8 cellular contexts compared by ENCODE assay signal in genomic region chr4:152780267-152780811, GRCh38. TPM values are rescaled to one million over a fixed set of nuclear protein-coding genes. Genes with fewer than 3 reads are reported as not detected.
DNase-seq lines count a peak whose midpoint lies in the region; ATAC-seq and TF ChIP-seq lines count a peak whose summit lies in the region.

No MANE protein-coding gene starts in this region.

- peak overlapping the region; percentile 93 to 99 (median 98) for H3K27ac Mint-ChIP-seq in IgD-negative memory B cell
- H3K27ac Mint-ChIP-seq in stimulated activated naive B cell treated with anti-CD40 and anti-IgM and Interleukin-4, amounts not matched to agents 10 μg/mL and 1 μg/mL and 100 μg/mL, for 72 hours: peak overlapping the region; percentile 98

- peaks cover 38 to 53% (median 44%) of the 10 kb centered on the region in 3 donors for H3K4me1 Mint-ChIP-seq in IgD-negative memory B cell
- H3K4me1 Mint-ChIP-seq in stimulated activated naive B cell treated with anti-CD40 and anti-IgM and Interleukin-4, amounts not matched to agents 10 μg/mL and 1 μg/mL and 100 μg/mL, for 72 hours: peaks cover 38 to 61% of the 10 kb centered on the region in 2 donors

- no peak for TF ChIP-seq CTCF in astrocyte of the cerebellum (IDR thresholded peaks at IDR 0.05; ENCODE audit: low read depth, low read length, missing control alignments)

- peak; percentile 71 for DNase-seq in activated CD4-positive, alpha-beta T cell treated with anti-CD3 and anti-CD28 coated beads, Interleukin-2, amount 50 U/mL, for 1 hour
- DNase-seq in activated CD4-positive, alpha-beta T cell treated with anti-CD3 and anti-CD28 coated beads for 4 hours: no peak
- DNase-seq in astrocyte of the cerebellum (ENCODE audit: low read depth): no peak
- peak; percentile 20 for DNase-seq in iris pigment epithelial cell (ENCODE audit: low read depth)
- no peak for DNase-seq in stimulated activated naive B cell treated with anti-CD40 and anti-IgM and Interleukin-4, amounts not matched to agents 10 μg/mL and 1 μg/mL and 100 μg/mL, for 72 hours
- no peak for DNase-seq in NCI-H2029 (lab: John Stamatoyannopoulos, UW)
- no peak for DNase-seq in GDM1 (lab: John Stamatoyannopoulos, UW)

- H3K27me3 Mint-ChIP-seq in IgD-negative memory B cell: no peaks in the 10 kb centered on the region
- no peaks in the 10 kb centered on the region for H3K27me3 Mint-ChIP-seq in stimulated activated naive B cell treated with anti-CD40 and anti-IgM and Interleukin-4, amounts not matched to agents 10 μg/mL and 1 μg/mL and 100 μg/mL, for 72 hours

- no peaks in the 10 kb centered on the region for H3K9me3 Mint-ChIP-seq in IgD-negative memory B cell
- H3K9me3 Mint-ChIP-seq in stimulated activated naive B cell treated with anti-CD40 and anti-IgM and Interleukin-4, amounts not matched to agents 10 μg/mL and 1 μg/mL and 100 μg/mL, for 72 hours: no peaks in the 10 kb centered on the region

- in situ Hi-C loops in astrocyte of the cerebellum (cut with HindIII; ENCODE audit: low sequenced_read_pairs): no loop called here

- H3K4me3 ChIP-seq in astrocyte of the cerebellum (ENCODE audit: low read depth, low read length): peak overlapping the region; percentile 84

- peak; percentile 60 to 65 for ATAC-seq in stimulated activated naive B cell treated with anti-CD40 and anti-IgM and Interleukin-4, amounts not matched to agents 10 μg/mL and 1 μg/mL and 100 μg/mL, for 72 hours (replicated peaks)

- H3K4me3 Mint-ChIP-seq in IgD-negative memory B cell: peak overlapping the region; percentile 97 to 100 (median 100)
- H3K4me3 Mint-ChIP-seq in stimulated activated naive B cell treated with anti-CD40 and anti-IgM and Interleukin-4, amounts not matched to agents 10 μg/mL and 1 μg/mL and 100 μg/mL, for 72 hours: peak overlapping the region; percentile 98

- H3K36me3 Mint-ChIP-seq in IgD-negative memory B cell: no peaks in the 10 kb centered on the region
- H3K36me3 Mint-ChIP-seq in stimulated activated naive B cell treated with anti-CD40 and anti-IgM and Interleukin-4, amounts not matched to agents 10 μg/mL and 1 μg/mL and 100 μg/mL, for 72 hours: peaks cover 3 to 7% of the 10 kb centered on the region in 2 donors

RNA-seq across cellular contexts. Expression of gene ARFIP1, which starts 0.6 kb away (rescaled TPM):
- polyA plus RNA-seq in IgD-negative memory B cell: 18.2 TPM

RNA-seq across cellular contexts. Expression of gene TIGD4, which starts 0.8 kb away (rescaled TPM):
- polyA plus RNA-seq in IgD-negative memory B cell: 0.28 TPM

Comparison
In these comparisons a context has a peak if more than half of its experiments do, and no peak if none do; other contexts are left out.
1. DNase-seq: peak in activated CD4-positive, alpha-beta T cell treated with anti-CD3 and anti-CD28 coated beads, Interleukin-2, amount 50 U/mL, for 1 hour (single experiment) and iris pigment epithelial cell (single experiment); none in activated CD4-positive, alpha-beta T cell treated with anti-CD3 and anti-CD28 coated beads for 4 hours (0 of 2), astrocyte of the cerebellum (single experiment), stimulated activated naive B cell treated with anti-CD40 and anti-IgM and Interleukin-4, amounts not matched to agents 10 μg/mL and 1 μg/mL and 100 μg/mL, for 72 hours (single experiment), NCI-H2029 (single experiment) and GDM1 (single experiment).